In genomic region chr7:22633286-22633953, GRCh38 we compare ENCODE assay signal across 22 cellular contexts.
"Had no signal": no experiment of that assay in that cellular context is flagged by ENCODE, and none has a peak within 500 bp of the region (broad histone marks: within the 10 kb centered on the region; RNA-seq: fewer than 3 reads in every experiment).

No MANE protein-coding gene starts in this region.

- H3K36me3 ChIP-seq: thoracic aorta, upper lobe of left lung had no signal

- H3K9ac ChIP-seq: SK-N-SH had no signal

- H3K27me3 ChIP-seq: upper lobe of left lung had no signal

- DNase-seq: activated CD4-positive, alpha-beta memory T cell treated with anti-CD3 and anti-CD28 coated beads, Interleukin-2, amount 10 ng/mL, durations not matched to agents 7 days and 5 days; activated CD4-positive, alpha-beta T cell treated with anti-CD3 and anti-CD28 coated beads for 4 hours; activated CD8-positive, alpha-beta memory T cell treated with anti-CD3 and anti-CD28 coated beads, Interleukin-2, amount 10 ng/mL, durations not matched to agents 7 days and 5 days; activated naive CD4-positive, alpha-beta T cell treated with anti-CD3 and anti-CD28 coated beads for 36 hours; activated T-cell treated with anti-CD3 and anti-CD28 coated beads, Interleukin-2, amount 50 U/mL, for 4 hours; anterior cingulate cortex; cerebellar nuclear complex; effector CD4-positive, alpha-beta T cell; foreskin melanocyte; head of caudate nucleus; nucleus accumbens; SK-N-SH; small intestine; stimulated activated CD4-positive, alpha-beta T cell treated with anti-CD3 and anti-CD28 coated beads, Interleukin-4, amount 100 ng/mL, for 24 hours; upper lobe of left lung had no signal

- H3K9me3 ChIP-seq: SK-N-SH, thoracic aorta, upper lobe of left lung had no signal

- H3K4me2 ChIP-seq: SK-N-SH had no signal

- H3K27ac ChIP-seq: thoracic aorta, upper lobe of left lung had no signal

- ATAC-seq: activated CD8-positive, alpha-beta memory T cell treated with anti-CD3 and anti-CD28 coated beads, Interleukin-2, amount 10 ng/mL, durations not matched to agents 7 days and 5 days; activated T-cell treated with anti-CD3 and anti-CD28 coated beads, Interleukin-2, amount 50 U/mL, for 4 hours; esophagus mucosa; stimulated activated memory B cell treated with anti-CD40 and anti-IgM and Interleukin-4, amounts not matched to agents 10 μg/mL and 1 μg/mL and 100 μg/mL, for 72 hours had no signal

- FAIRE-seq: bronchial epithelial cell, keratinocyte, small intestine, TTC549 had no signal

- H3K4me3 ChIP-seq: lung, thoracic aorta, upper lobe of left lung had no signal
